In genomic region chr3:62022312-62022711, GRCh38 we compare ENCODE assay signal across 20 cellular contexts.
A peak's percentile ranks its signal among the peaks of the same experiment; 100 is the strongest.
DNase-seq lines count a peak whose midpoint lies in the region; ATAC-seq, FAIRE-seq and TF ChIP-seq lines count a peak whose summit lies in the region.
"Had no signal": no experiment of that assay in that cellular context is flagged by ENCODE, and none has a peak within 500 bp of the region (broad histone marks: within the 10 kb centered on the region; RNA-seq: fewer than 3 reads in every experiment).

No MANE protein-coding gene starts in this region.

- H3K18ac ChIP-seq in H9 (ENCODE audit: insufficient read length, low read depth, low read length), result no peak overlapping the region

- RAD21 ChIA-PET in GM12878 (lab: Charles Lee; ENCODE audit: unreplicated experiment), result interaction anchor here (1.2 kb wide), 1 partner anchor 14 kb away, joined by 3 read pairs; no protein-coding TSS in a partner anchor

- H3K27me3 Mint-ChIP-seq in H9 (ENCODE audit: low read depth) (no peaks in the 10 kb centered on the region), osteocyte (ENCODE audit: unreplicated experiment) (no peaks in the 10 kb centered on the region)
- H3K27me3 Mint-ChIP-seq: B cell had no signal

- intact Hi-C loops in GM12878 (cut with micrococcal nuclease; ENCODE audit: unreplicated experiment) (no loop called here), endothelial cell of umbilical vein (cut with micrococcal nuclease) (no loop called here)

- H2AFZ ChIP-seq in H9 (ENCODE audit: low read length) (no peak overlapping the region), GM12878 (ENCODE audit: control insufficient read depth, low read depth, low read length) (no peak overlapping the region), endothelial cell of umbilical vein (ENCODE audit: low read depth, low read length) (no peak overlapping the region)

- no peaks in the 10 kb centered on the region for H3K9me1 ChIP-seq in endothelial cell of umbilical vein (replicated peaks; ENCODE audit: control insufficient read depth, extremely low read depth, insufficient read depth, low read length)

- TF ChIP-seq CTCF in H9 (conservative IDR thresholded peaks at IDR 0.05), result no peak
- no peak for TF ChIP-seq CTCF in GM12878 (IDR thresholded peaks at IDR 0.05 in 2 of 3, conservative IDR thresholded peaks at IDR 0.05 in 1 of 3; ENCODE audit: control insufficient read depth in 2 of 3, extremely low read depth in 1 of 3, insufficient read depth in 1 of 3, low read depth in 3 of 3, low read length in 3 of 3)
- no peak for TF ChIP-seq CTCF in endothelial cell of umbilical vein (IDR thresholded peaks at IDR 0.05; ENCODE audit: extremely low read depth in 1 of 2, insufficient read depth in 1 of 2, low read depth in 1 of 2, low read length in 2 of 2)
- TF ChIP-seq CTCF in osteocyte (IDR thresholded peaks at IDR 0.05), result no peak

- CTCF ChIA-PET in GM12878 (lab: Yijun Ruan, JAX) (interaction anchor here (1.3 kb wide), 1 partner anchor 14 kb away, joined by 3 read pairs; no protein-coding TSS in a partner anchor), endothelial cell of umbilical vein (lab: Charles Lee) (no interaction called here)

- ATAC-seq in GM12878, result no peak
- ATAC-seq: A549; CD8-positive, alpha-beta T cell had no signal

- no peak overlapping the region for H2AK5ac ChIP-seq in H9 (ENCODE audit: insufficient read length, low read length)

- H3K27ac ChIP-seq in H9 (ENCODE audit: insufficient read length, low read depth, low read length) (no peak overlapping the region), GM12878 (ENCODE audit: control insufficient read depth, insufficient read depth) (no peak overlapping the region), endothelial cell of umbilical vein (ENCODE audit: insufficient read depth, low read depth, low read length) (no peak overlapping the region)
- H3K27ac ChIP-seq: 22Rv1; A549; BLaER1 treated with 17β-estradiol and CSF1 and Interleukin-3, amounts not matched to agents 10 nM and 100 nM; C4-2B had no signal

- FAIRE-seq in GM12878 (lab: Jason Lieb, UNC) (peak; percentile 59), endothelial cell of umbilical vein (lab: Jason Lieb, UNC) (no peak)
- FAIRE-seq: A549, D721Med, GM12892, GM18507 had no signal

- TF ChIP-seq RAD21 in GM12878 (IDR thresholded peaks at IDR 0.05; ENCODE audit: insufficient read depth, low read depth, low read length), result no peak

- H4K8ac ChIP-seq in H9 (replicated peaks; ENCODE audit: insufficient read length, low read depth, low read length), result no peak overlapping the region

- H3K27ac Mint-ChIP-seq in H9 (peak overlapping the region in 2 of 3 experiments; percentile 15 to 50; a peak in 2 of 7 replicates), osteocyte (ENCODE audit: unreplicated experiment) (no peak overlapping the region)
- H3K27ac Mint-ChIP-seq: B cell; CD4-positive, alpha-beta T cell; CD8-positive, alpha-beta T cell had no signal

- no peak overlapping the region for H2BK12ac ChIP-seq in H9 (ENCODE audit: insufficient read length, low read depth, low read length)

- H3K23ac ChIP-seq in H9 (ENCODE audit: insufficient read length, low read depth, low read length), result no peak overlapping the region

- no peak overlapping the region for H2BK5ac ChIP-seq in H9 (ENCODE audit: insufficient read length, low read length)

- H4K5ac ChIP-seq in H9 (ENCODE audit: insufficient read length, low read depth, low read length), result no peak overlapping the region

- peaks cover 3% of the 10 kb centered on the region for H4K20me1 ChIP-seq in H9 (ENCODE audit: control insufficient read depth, insufficient read depth, insufficient read length)
- no peaks in the 10 kb centered on the region for H4K20me1 ChIP-seq in GM12878 (ENCODE audit: control insufficient read depth, insufficient read depth)
- H4K20me1 ChIP-seq in endothelial cell of umbilical vein (replicated peaks; ENCODE audit: control insufficient read depth, extremely low read depth, insufficient read depth, low read length), result no peaks in the 10 kb centered on the region
- H4K20me1 ChIP-seq: BLaER1 treated with 17β-estradiol and CSF1 and Interleukin-3, amounts not matched to agents 10 nM and 100 nM had no signal

- H3K9ac ChIP-seq in H9 (ENCODE audit: extremely low read depth, insufficient read length, low read length) (no peak overlapping the region), GM12878 (ENCODE audit: control insufficient read depth, insufficient read depth, low read length) (no peak overlapping the region), endothelial cell of umbilical vein (replicated peaks; ENCODE audit: extremely low read depth, insufficient read depth, low read length) (no peak overlapping the region)
- H3K9ac ChIP-seq: BLaER1 treated with 17β-estradiol and CSF1 and Interleukin-3, amounts not matched to agents 10 nM and 100 nM had no signal

- no peak overlapping the region for H2BK20ac ChIP-seq in H9 (ENCODE audit: low read depth, low read length, poor library complexity, severe bottlenecking)

- H3K4me1 Mint-ChIP-seq in H9 (peaks cover 18 to 28% of the 10 kb centered on the region in 2 experiments), osteocyte (ENCODE audit: unreplicated experiment) (no peaks in the 10 kb centered on the region)
- H3K4me1 Mint-ChIP-seq: B cell had no signal

- WGBS in H9 (ENCODE audit: extremely low coverage, insufficient read length, low lambda C conversion rate), result no CpG with 5 or more reads among the region's 4 CpGs
- 21% methylated on average over 4 of the region's 4 CpGs for WGBS in GM12878 (ENCODE audit: insufficient coverage, insufficient replicate concordance, low lambda C conversion rate, missing lambda C conversion rate)

- dilution Hi-C loops in endothelial cell of umbilical vein (cut with MboI; ENCODE audit: extremely low pct_ligation_motif_present, low sequenced_read_pairs), result no loop called here

- no peak overlapping the region for H3K14ac ChIP-seq in H9 (ENCODE audit: insufficient read depth, low read length)

- H3K4me2 ChIP-seq in H9 (ENCODE audit: insufficient read depth, insufficient read length, low read length) (no peak overlapping the region), GM12878 (ENCODE audit: control insufficient read depth, insufficient read depth) (no peak overlapping the region), endothelial cell of umbilical vein (ENCODE audit: insufficient read depth, low read length) (no peak overlapping the region)
- H3K4me2 ChIP-seq: A549; BLaER1 treated with 17β-estradiol and CSF1 and Interleukin-3, amounts not matched to agents 10 nM and 100 nM had no signal

- H3K23me2 ChIP-seq in H9 (ENCODE audit: insufficient read length, low read depth, low read length, poor library complexity, severe bottlenecking), result no peaks in the 10 kb centered on the region

- DNase-seq in H9 (no peak), GM12878 (ENCODE audit: low read depth, low spot score) (no peak), endothelial cell of umbilical vein (ENCODE audit: low read depth, low spot score) (peak; percentile 3), osteocyte (ENCODE audit: extremely low spot score, unreplicated experiment) (no peak)
- no peak for DNase-seq in effector CD8-positive, alpha-beta T cell (lab: John Stamatoyannopoulos, UW)
- DNase-seq: AML-193; Caco-2; Calu3; CD4-positive, alpha-beta T cell; CD8-positive, alpha-beta T cell; DMS79 treated with DMSO at 0.1 percent for 48 hours; GF-D8 had no signal

- TF ChIP-seq POLR2A in GM12878 (IDR thresholded peaks at IDR 0.05; ENCODE audit: low read depth, low read length) (no peak), endothelial cell of umbilical vein (IDR thresholded peaks at IDR 0.05; ENCODE audit: low read depth, low read length) (no peak)

- no peaks in the 10 kb centered on the region for H3K9me3 ChIP-seq in H9 (ENCODE audit: control insufficient read depth, low read depth, low read length)
- no peaks in the 10 kb centered on the region for H3K9me3 ChIP-seq in GM12878 (replicated peaks; ENCODE audit: control insufficient read depth, insufficient read depth, low read length)
- H3K9me3 ChIP-seq in endothelial cell of umbilical vein (replicated peaks; ENCODE audit: control insufficient read depth, insufficient read depth, low read length), result no peaks in the 10 kb centered on the region
- H3K9me3 ChIP-seq: A549, Caco-2 had no signal

- no peaks in the 10 kb centered on the region for H3K79me1 ChIP-seq in H9 (ENCODE audit: insufficient read depth, low read depth, low read length, poor library complexity, severe bottlenecking)

- H3K4me3 Mint-ChIP-seq in H9, result no peak overlapping the region
- no peak overlapping the region for H3K4me3 Mint-ChIP-seq in osteocyte (ENCODE audit: unreplicated experiment)
- H3K4me3 Mint-ChIP-seq: B cell; CD4-positive, alpha-beta T cell; CD8-positive, alpha-beta T cell had no signal

- POLR2A ChIA-PET in GM12878 (lab: Charles Lee), result no interaction called here
- POLR2A ChIA-PET in endothelial cell of umbilical vein (lab: Charles Lee), result no interaction called here

- in situ Hi-C loops in GM12878 (cut with MboI), result no loop called here

- no TSS peak for BruUV-seq in GM12878 (replicated peaks; lab: Mats Ljungman, UMichigan)
- no TSS peak for BruUV-seq in endothelial cell of umbilical vein (replicated peaks; lab: Mats Ljungman, UMichigan)

- H3K36me3 ChIP-seq in GM12878 (ENCODE audit: control insufficient read depth in 2 of 2, insufficient read depth in 2 of 2, low read length in 1 of 2), result no peaks in the 10 kb centered on the region
- no peaks in the 10 kb centered on the region for H3K36me3 ChIP-seq in endothelial cell of umbilical vein (ENCODE audit: control insufficient read depth in 2 of 2, extremely low read depth in 1 of 2, insufficient read depth in 2 of 2, low read length in 2 of 2)

- SMC1A ChIA-PET in GM12878 (lab: Charles Lee; ENCODE audit: uncharacterized antibody, unreplicated experiment), result interaction anchor here (0.7 to 2.2 kb wide), 6 partner anchors 11 to 243 kb away, joined by 3 to 8 read pairs (median 3); no protein-coding TSS in a partner anchor

- peaks cover 0 to 15% (median 2%) of the 10 kb centered on the region in 3 experiments; a peak in 4 of 7 replicates for H3K36me3 Mint-ChIP-seq in H9 (ENCODE audit: insufficient read depth in 1 of 3, low read depth in 3 of 3)
- H3K36me3 Mint-ChIP-seq in osteocyte (ENCODE audit: unreplicated experiment), result no peaks in the 10 kb centered on the region
- H3K36me3 Mint-ChIP-seq: CD8-positive, alpha-beta T cell had no signal

- H3K79me2 ChIP-seq in H9 (ENCODE audit: insufficient read depth, low read length) (no peaks in the 10 kb centered on the region), GM12878 (ENCODE audit: control insufficient read depth, insufficient read depth, low read length) (no peaks in the 10 kb centered on the region), endothelial cell of umbilical vein (ENCODE audit: control insufficient read depth, insufficient read depth, low read length) (no peaks in the 10 kb centered on the region)

- H2BK120ac ChIP-seq in H9 (ENCODE audit: low read depth, low read length, poor library complexity, severe bottlenecking), result no peak overlapping the region

- H3K4me1 ChIP-seq in H9 (ENCODE audit: insufficient read depth, low read length), result no peaks in the 10 kb centered on the region; the same call in 1 of the 2 replicates
- H3K4me1 ChIP-seq in GM12878 (ENCODE audit: control insufficient read depth, insufficient read depth, low read length), result no peaks in the 10 kb centered on the region
- peaks cover 29% of the 10 kb centered on the region for H3K4me1 ChIP-seq in endothelial cell of umbilical vein (ENCODE audit: control insufficient read depth, extremely low read depth, insufficient read depth, low read length)
- H3K4me1 ChIP-seq: A549; BLaER1 treated with 17β-estradiol and CSF1 and Interleukin-3, amounts not matched to agents 10 nM and 100 nM; Caco-2 had no signal

- no peak overlapping the region for H3K4ac ChIP-seq in H9 (ENCODE audit: low read depth, low read length)

- no peak overlapping the region for H2BK15ac ChIP-seq in H9 (ENCODE audit: low read depth, low read length)

- H3K9me3 Mint-ChIP-seq in H9 (no peaks in the 10 kb centered on the region), osteocyte (ENCODE audit: unreplicated experiment) (peaks cover 7% of the 10 kb centered on the region)
- H3K9me3 Mint-ChIP-seq: CD8-positive, alpha-beta T cell had no signal

- H3K56ac ChIP-seq in H9 (ENCODE audit: insufficient read length, low read depth, low read length), result no peak overlapping the region

- no peak overlapping the region for H3T11ph ChIP-seq in H9 (ENCODE audit: low read length)

- H3K27me3 ChIP-seq in H9 (ENCODE audit: insufficient read depth, low read length) (no peaks in the 10 kb centered on the region), GM12878 (replicated peaks in 1 of 2; ENCODE audit: control insufficient read depth in 2 of 2, insufficient read depth in 2 of 2, low read length in 1 of 2) (no peaks in the 10 kb centered on the region), endothelial cell of umbilical vein (ENCODE audit: control insufficient read depth in 2 of 2, insufficient read depth in 2 of 2, low read length in 2 of 2) (no peaks in the 10 kb centered on the region)
- H3K27me3 ChIP-seq: BLaER1 treated with 17β-estradiol and CSF1 and Interleukin-3, amounts not matched to agents 10 nM and 100 nM had no signal

- TF ChIP-seq EP300 in GM12878 (IDR thresholded peaks at IDR 0.05; ENCODE audit: borderline replicate concordance in 1 of 2, control insufficient read depth in 1 of 2, low read depth in 2 of 2, low read length in 2 of 2), result no peak

- H3K4me3 ChIP-seq in GM12878 (no peak overlapping the region), endothelial cell of umbilical vein (replicated peaks in 1 of 3; ENCODE audit: insufficient read depth in 1 of 3, low read depth in 1 of 3, low read length in 3 of 3) (no peak overlapping the region)
- H3K4me3 ChIP-seq: A549; BLaER1 treated with 17β-estradiol and CSF1 and Interleukin-3, amounts not matched to agents 10 nM and 100 nM had no signal

- H4K91ac ChIP-seq in H9 (ENCODE audit: insufficient read length, low read depth, low read length), result no peak overlapping the region
